Comparison of ENCODE assay signal across 19 cellular contexts in the genomic region with DNA sequence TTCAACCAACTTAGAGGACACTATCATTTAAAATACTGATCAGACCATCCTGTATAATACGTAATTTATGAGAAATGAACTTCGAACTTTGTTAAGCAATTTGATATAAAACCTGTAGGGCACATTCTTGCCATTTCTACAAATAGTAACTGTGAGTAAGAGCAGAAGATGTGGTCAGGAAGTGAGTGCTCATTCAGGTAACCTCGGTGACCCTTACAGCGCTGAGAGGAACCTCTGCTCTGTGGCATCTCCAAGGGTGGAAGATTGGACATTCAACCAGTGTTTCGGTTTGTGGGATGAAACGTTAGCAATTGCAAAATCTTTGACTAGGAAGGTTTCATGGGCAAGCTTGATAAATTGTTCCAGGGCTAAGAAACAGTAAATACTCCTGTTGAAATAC.
"Had no signal": no experiment of that assay in that cellular context is flagged by ENCODE, and none has a peak within 500 bp of the region (broad histone marks: within the 10 kb centered on the region; RNA-seq: fewer than 3 reads in every experiment).

No MANE protein-coding gene starts in this region.

- H3K27ac ChIP-seq: SJCRH30 had no signal

- DNase-seq: IMR-90, Karpas-422, KG1, NCI-H1048, NCI-H1105, NCI-H1417, NCI-H1436 treated with DMSO at 0.1 percent for 48 hours, NCI-H1694, NCI-H187 treated with DMSO at 0.1 percent for 48 hours, NCI-H2029 treated with DMSO at 0.1 percent for 48 hours, NCI-H2171 treated with DMSO at 0.1 percent for 48 hours, NCI-H524, NCI-H526 treated with DMSO at 0.1 percent for 48 hours, NCI-H748 treated with DMSO at 0.1 percent for 48 hours, RPMI8226, SHP77 treated with DMSO at 0.1 percent for 48 hours, SJCRH30, T-helper 1 cell, T-helper 17 cell had no signal
